Comparison of ENCODE assay signal across 8 cellular contexts in the genomic region with DNA sequence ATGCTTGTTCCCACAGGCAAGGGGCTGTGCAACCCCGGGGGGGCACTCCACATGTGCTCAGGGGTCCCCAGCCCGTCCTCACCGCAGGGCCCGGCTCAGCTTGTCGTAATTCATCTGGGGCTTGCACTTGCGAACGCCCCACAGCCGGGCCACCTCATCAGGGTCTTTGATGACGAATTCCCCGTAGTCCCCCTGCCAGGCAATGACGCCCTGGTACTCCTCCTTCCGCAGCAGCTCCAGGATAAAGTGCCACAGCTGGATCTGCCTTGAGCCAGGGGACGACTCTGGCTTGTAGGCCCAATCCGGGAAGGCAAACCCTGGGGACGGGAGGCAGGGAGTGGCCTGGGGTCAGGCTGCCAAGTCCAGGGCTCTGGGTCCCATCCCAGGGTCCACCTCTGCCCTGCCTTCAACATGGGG. TPM values are rescaled to one million over a fixed set of nuclear protein-coding genes. Genes with fewer than 3 reads are reported as not detected.
A peak's percentile ranks its signal among the peaks of the same experiment; 100 is the strongest.
DNase-seq lines count a peak whose midpoint lies in the region; ATAC-seq and TF ChIP-seq lines count a peak whose summit lies in the region.
"Had no signal": no experiment of that assay in that cellular context is flagged by ENCODE, and none has a peak within 500 bp of the region (broad histone marks: within the 10 kb centered on the region; RNA-seq: fewer than 3 reads in every experiment).

No MANE protein-coding gene starts in this region.

- H3K4me3 Mint-ChIP-seq in IgD-negative memory B cell, result peak overlapping the region in 1 of 4 donors; percentile 64

- no peaks in the 10 kb centered on the region for H3K9me3 Mint-ChIP-seq in IgD-negative memory B cell

- H3K9ac ChIP-seq in stomach smooth muscle (ENCODE audit: low read length in 2 of 2), result peak overlapping the region; percentile 42 to 51

- H3K9me3 ChIP-seq in ascending aorta (no peaks in the 10 kb centered on the region), stomach smooth muscle (ENCODE audit: control insufficient read depth in 2 of 2, low read length in 2 of 2) (no peaks in the 10 kb centered on the region)

- H3K27me3 ChIP-seq in ascending aorta (no peaks in the 10 kb centered on the region), layer of hippocampus (ENCODE audit: control insufficient read depth, insufficient read depth, low read length) (no peaks in the 10 kb centered on the region), stomach smooth muscle (ENCODE audit: control insufficient read depth in 1 of 2, insufficient read depth in 2 of 2, low read length in 2 of 2) (no peaks in the 10 kb centered on the region)

- H3K27ac ChIP-seq in ascending aorta (peak overlapping the region; percentile 97 to 99), layer of hippocampus (ENCODE audit: low read depth, low read length) (peak overlapping the region; percentile 89), stomach smooth muscle (ENCODE audit: low read length) (peak overlapping the region; percentile 60)

- no peak for ATAC-seq in GM19324 (IDR thresholded peaks at IDR 0.05; ENCODE audit: low FRiP score, unreplicated experiment)

- intact Hi-C loops in ascending aorta (cut with DNase I), result no loop called here

- H3K27ac Mint-ChIP-seq in IgD-negative memory B cell, result peak overlapping the region in 2 of 3 donors; percentile 74 to 80

- peaks cover 10 to 15% (median 12%) of the 10 kb centered on the region in 3 donors for H3K4me1 Mint-ChIP-seq in IgD-negative memory B cell

- DNase-seq in ascending aorta (ENCODE audit: low spot score in 2 of 2) (peak in 1 of 2 donors; percentile 80), cerebellum (ENCODE audit: low spot score) (no peak), superior temporal gyrus (ENCODE audit: extremely low spot score) (no peak)
- DNase-seq: NCI-H187 treated with DMSO at 0.1 percent for 48 hours had no signal

- no peak for TF ChIP-seq CTCF in ascending aorta (IDR thresholded peaks at IDR 0.05)

- H3K4me3 ChIP-seq in ascending aorta (peak overlapping the region; percentile 24 to 84), stomach smooth muscle (ENCODE audit: low read length in 2 of 2) (peak overlapping the region; percentile 0 to 57)

- H3K4me1 ChIP-seq in ascending aorta, result peaks cover 25 to 49% of the 10 kb centered on the region in 2 donors
- peaks cover 54% of the 10 kb centered on the region for H3K4me1 ChIP-seq in stomach smooth muscle (ENCODE audit: control insufficient read depth, insufficient read depth, low read length)

- peaks cover 3% of the 10 kb centered on the region for H3K27me3 Mint-ChIP-seq in IgD-negative memory B cell

- no peaks in the 10 kb centered on the region for H3K36me3 Mint-ChIP-seq in IgD-negative memory B cell

- H3K36me3 ChIP-seq in ascending aorta (peaks cover 6 to 18% of the 10 kb centered on the region in 2 donors), stomach smooth muscle (ENCODE audit: control insufficient read depth in 2 of 2, insufficient read depth in 2 of 2, low read length in 2 of 2) (peaks cover 4 to 9% of the 10 kb centered on the region in 2 donors)

RNA-seq across cellular contexts. Expression of gene ERF, which starts 4.7 kb away (rescaled TPM):
- 6.7 TPM for polyA plus RNA-seq in IgD-negative memory B cell
- total RNA-seq in ascending aorta, result 51.6 TPM
- 9.2 TPM for total RNA-seq in cerebellum

RNA-seq across cellular contexts. Expression of gene GSK3A, which starts 7.9 kb away (rescaled TPM):
- 24.5 TPM for polyA plus RNA-seq in IgD-negative memory B cell
- 27.0 TPM for total RNA-seq in ascending aorta
- 16.8 TPM for total RNA-seq in cerebellum

RNA-seq across cellular contexts. Expression of gene CIC, which starts 18.8 kb away (rescaled TPM):
- polyA plus RNA-seq in IgD-negative memory B cell, result 4.5 TPM
- 247 TPM for total RNA-seq in ascending aorta
- 24.0 TPM for total RNA-seq in cerebellum

RNA-seq across cellular contexts. Expression of gene ZNF526, which starts 30.1 kb away (rescaled TPM):
- 8.0 TPM for polyA plus RNA-seq in IgD-negative memory B cell
- total RNA-seq in ascending aorta, result 7.0 TPM
- total RNA-seq in cerebellum, result 6.4 TPM

RNA-seq across cellular contexts. Expression of gene DEDD2, which starts 32.8 kb away (rescaled TPM):
- polyA plus RNA-seq in IgD-negative memory B cell, result 159 TPM
- total RNA-seq in ascending aorta, result 30.2 TPM
- total RNA-seq in cerebellum, result 17.8 TPM
